19 cellular contexts compared by ENCODE assay signal in genomic region chr1:75707191-75707590, GRCh38.
"Had no signal": no experiment of that assay in that cellular context is flagged by ENCODE, and none has a peak within 500 bp of the region (broad histone marks: within the 10 kb centered on the region; RNA-seq: fewer than 3 reads in every experiment).

No MANE protein-coding gene starts in this region.

- H3K27ac Mint-ChIP-seq: activated CD8-positive, alpha-beta memory T cell treated with anti-CD3 and anti-CD28 coated beads, Interleukin-2, amount 10 ng/mL, durations not matched to agents 7 days and 5 days; activated naive CD8-positive, alpha-beta T cell; endodermal cell; naive thymus-derived CD8-positive, alpha-beta T cell; progenitor cell of endocrine pancreas; stimulated activated naive B cell treated with anti-CD40 and anti-IgM and Interleukin-4, amounts not matched to agents 10 μg/mL and 1 μg/mL and 100 μg/mL, for 72 hours had no signal

- H3K4me1 ChIP-seq: transverse colon had no signal

- H3K27me3 ChIP-seq: esophagus muscularis mucosa, transverse colon had no signal

- H3K27me3 Mint-ChIP-seq: progenitor cell of endocrine pancreas had no signal

- H3K36me3 ChIP-seq: esophagus muscularis mucosa, transverse colon had no signal

- DNase-seq: activated CD4-positive, alpha-beta T cell treated with anti-CD3 and anti-CD28 coated beads, Interleukin-2, amount 50 U/mL, for 4 hours; activated CD8-positive, alpha-beta memory T cell treated with anti-CD3 and anti-CD28 coated beads, Interleukin-2, amount 10 ng/mL, durations not matched to agents 7 days and 5 days; activated gamma-delta T cell; activated T-cell treated with anti-CD3 and anti-CD28 coated beads, Interleukin-2, amount 50 U/mL, for 4 hours; anterior cingulate cortex; cerebellar nuclear complex; endodermal cell; foreskin fibroblast; mucosa of descending colon; naive thymus-derived CD8-positive, alpha-beta T cell; occipital lobe; stimulated activated CD4-positive, alpha-beta T cell treated with anti-CD3 and anti-CD28 coated beads, Interleukin-2, amount 100 ng/mL, for 24 hours; stimulated activated naive B cell treated with anti-CD40 and anti-IgM and Interleukin-4, amounts not matched to agents 10 μg/mL and 1 μg/mL and 100 μg/mL, for 72 hours; transverse colon had no signal

- H3K27ac ChIP-seq: esophagus muscularis mucosa, transverse colon had no signal

- ATAC-seq: activated CD4-positive, CD25-positive, alpha-beta regulatory T cell treated with anti-CD3 and anti-CD28 coated beads, Interleukin-2, amount 50 U/mL, for 24 hours; activated CD8-positive, alpha-beta memory T cell treated with anti-CD3 and anti-CD28 coated beads, Interleukin-2, amount 10 ng/mL, durations not matched to agents 7 days and 5 days; activated T-cell treated with anti-CD3 and anti-CD28 coated beads, Interleukin-2, amount 50 U/mL, for 4 hours; mucosa of descending colon; naive thymus-derived CD8-positive, alpha-beta T cell; sciatic nerve; stimulated activated naive B cell treated with anti-CD40 and anti-IgM and Interleukin-4, amounts not matched to agents 10 μg/mL and 1 μg/mL and 100 μg/mL, for 72 hours had no signal

- H3K4me1 Mint-ChIP-seq: activated CD8-positive, alpha-beta memory T cell treated with anti-CD3 and anti-CD28 coated beads, Interleukin-2, amount 10 ng/mL, durations not matched to agents 7 days and 5 days; endodermal cell; naive thymus-derived CD8-positive, alpha-beta T cell; stimulated activated naive B cell treated with anti-CD40 and anti-IgM and Interleukin-4, amounts not matched to agents 10 μg/mL and 1 μg/mL and 100 μg/mL, for 72 hours had no signal

- H3K4me3 ChIP-seq: esophagus muscularis mucosa, mucosa of descending colon, transverse colon had no signal

- H3K9me3 Mint-ChIP-seq: activated T-cell treated with anti-CD3 and anti-CD28 coated beads, Interleukin-2, amount 50 U/mL, for 4 hours; stimulated activated naive B cell treated with anti-CD40 and anti-IgM and Interleukin-4, amounts not matched to agents 10 μg/mL and 1 μg/mL and 100 μg/mL, for 72 hours had no signal

- H3K36me3 Mint-ChIP-seq: activated CD8-positive, alpha-beta memory T cell treated with anti-CD3 and anti-CD28 coated beads, Interleukin-2, amount 10 ng/mL, durations not matched to agents 7 days and 5 days; stimulated activated naive B cell treated with anti-CD40 and anti-IgM and Interleukin-4, amounts not matched to agents 10 μg/mL and 1 μg/mL and 100 μg/mL, for 72 hours had no signal

- H3K4me3 Mint-ChIP-seq: activated CD8-positive, alpha-beta memory T cell treated with anti-CD3 and anti-CD28 coated beads, Interleukin-2, amount 10 ng/mL, durations not matched to agents 7 days and 5 days; activated naive CD8-positive, alpha-beta T cell; activated T-cell treated with anti-CD3 and anti-CD28 coated beads, Interleukin-2, amount 50 U/mL, for 4 hours; endodermal cell; naive thymus-derived CD8-positive, alpha-beta T cell; stimulated activated naive B cell treated with anti-CD40 and anti-IgM and Interleukin-4, amounts not matched to agents 10 μg/mL and 1 μg/mL and 100 μg/mL, for 72 hours had no signal

- H3K9me3 ChIP-seq: esophagus muscularis mucosa, mucosa of descending colon, transverse colon had no signal
